Comparison of ENCODE assay signal across 10 cellular contexts in genomic region chr16:16014329-16015224, GRCh38.
A peak's percentile ranks its signal among the peaks of the same experiment; 100 is the strongest.
DNase-seq lines count a peak whose midpoint lies in the region; ATAC-seq and TF ChIP-seq lines count a peak whose summit lies in the region.
"Had no signal": no experiment of that assay in that cellular context is flagged by ENCODE, and none has a peak within 500 bp of the region (broad histone marks: within the 10 kb centered on the region; RNA-seq: fewer than 3 reads in every experiment).

No MANE protein-coding gene starts in this region.

- no peak for TF ChIP-seq CTCF in choroid plexus epithelial cell (conservative IDR thresholded peaks at IDR 0.05; ENCODE audit: low read depth, low read length)

- peak; percentile 32 for DNase-seq in AG08395 (ENCODE audit: low spot score)
- DNase-seq in MG63: peak; percentile 25
- peak; percentile 56 for DNase-seq in choroid plexus epithelial cell (ENCODE audit: low read depth)
- peak; percentile 57 for DNase-seq in mucosa of gallbladder (ENCODE audit: low spot score)
- DNase-seq in T1000 (lab: John Stamatoyannopoulos, UW): no peak
- DNase-seq in foreskin melanocyte: no peak
- DNase-seq: activated gamma-delta T cell treated with Interleukin-2 at 50 U/mL for 16 hours, COR-L47 had no signal

- ATAC-seq in GM21367 (IDR thresholded peaks at IDR 0.05; ENCODE audit: unreplicated experiment) (no peak), GM19351 (IDR thresholded peaks at IDR 0.05; ENCODE audit: unreplicated experiment) (no peak)

- no peaks in the 10 kb centered on the region for H3K9me3 ChIP-seq in MG63

- H3K36me3 ChIP-seq in MG63: peaks cover 94% of the 10 kb centered on the region

- no peaks in the 10 kb centered on the region for H3K27me3 ChIP-seq in MG63

- H3K4me3 ChIP-seq in MG63 (no peak overlapping the region), choroid plexus epithelial cell (ENCODE audit: low read depth, low read length) (no peak overlapping the region)

Comparison
In these comparisons a context has a peak if more than half of its experiments do, and no peak if none do; other contexts are left out.
1. DNase-seq: peak in AG08395 (single experiment), MG63 (single experiment), choroid plexus epithelial cell (single experiment) and mucosa of gallbladder (single experiment); none in T1000 (single experiment) and foreskin melanocyte (single experiment).